11 cellular contexts compared by ENCODE assay signal in the genomic region with DNA sequence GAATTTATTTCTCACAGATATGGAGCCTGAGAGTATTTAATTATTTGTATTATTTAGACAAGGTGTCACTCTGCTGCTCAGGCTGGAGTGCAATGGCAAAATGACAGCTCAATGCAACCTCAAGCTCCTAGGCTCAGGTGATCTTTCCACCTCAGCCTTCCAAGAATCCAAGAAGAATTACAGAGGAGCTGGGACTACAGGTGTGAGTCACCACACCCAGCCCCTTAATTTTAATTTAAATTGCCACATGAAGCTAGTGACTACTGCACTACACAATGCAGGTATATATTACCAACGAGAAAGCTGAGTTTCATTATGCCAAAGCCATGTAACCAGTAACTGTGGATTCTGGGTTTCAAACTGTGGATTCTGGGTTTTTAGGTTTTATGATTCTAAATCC. TPM values are rescaled to one million over a fixed set of nuclear protein-coding genes. Genes with fewer than 3 reads are reported as not detected.
DNase-seq lines count a peak whose midpoint lies in the region; ATAC-seq, FAIRE-seq and TF ChIP-seq lines count a peak whose summit lies in the region.
"Had no signal": no experiment of that assay in that cellular context is flagged by ENCODE, and none has a peak within 500 bp of the region (broad histone marks: within the 10 kb centered on the region; RNA-seq: fewer than 3 reads in every experiment).

No MANE protein-coding gene starts in this region.

- peaks cover 8 to 66% of the 10 kb centered on the region in 2 donors for H3K36me3 ChIP-seq in psoas muscle (ENCODE audit: insufficient read depth in 1 of 2, low read depth in 1 of 2)

- 38 to 50% (median 47%) methylated on average over 1 of the region's 1 CpG for WGBS in psoas muscle, 3 donors

- H3K27me3 ChIP-seq in psoas muscle (ENCODE audit: insufficient read depth in 3 of 3, low read length in 2 of 3) = no peaks in the 10 kb centered on the region

- ATAC-seq in psoas muscle (no peak), GM21526 (IDR thresholded peaks at IDR 0.05; ENCODE audit: low FRiP score, unreplicated experiment) (no peak), HG03342 (IDR thresholded peaks at IDR 0.05; ENCODE audit: unreplicated experiment) (no peak)

- H3K27me3 Mint-ChIP-seq in activated CD4-positive, alpha-beta T cell treated with anti-CD3 and anti-CD28 coated beads, Interleukin-2, amount 10 ng/mL, durations not matched to agents 24 days and 14 days = no peaks in the 10 kb centered on the region

- H3K4me1 Mint-ChIP-seq in activated CD4-positive, alpha-beta T cell treated with anti-CD3 and anti-CD28 coated beads, Interleukin-2, amount 10 ng/mL, durations not matched to agents 24 days and 14 days = peaks cover 27% of the 10 kb centered on the region

- peaks cover 36% of the 10 kb centered on the region for H3K4me1 ChIP-seq in psoas muscle

- no peaks in the 10 kb centered on the region for H3K9me3 Mint-ChIP-seq in activated CD4-positive, alpha-beta T cell treated with anti-CD3 and anti-CD28 coated beads, Interleukin-2, amount 10 ng/mL, durations not matched to agents 24 days and 14 days
- H3K9me3 Mint-ChIP-seq: H9 had no signal

- no peak for TF ChIP-seq CTCF in psoas muscle (IDR thresholded peaks at IDR 0.05)

- FAIRE-seq in RCC 7860 (lab: Jason Lieb, UNC) = no peak

- H3K36me3 Mint-ChIP-seq in activated CD4-positive, alpha-beta T cell treated with anti-CD3 and anti-CD28 coated beads, Interleukin-2, amount 10 ng/mL, durations not matched to agents 24 days and 14 days (ENCODE audit: low read depth) = peaks cover 47% of the 10 kb centered on the region

- no peaks in the 10 kb centered on the region for H3K9me3 ChIP-seq in psoas muscle

- peak overlapping the region; percentile 77 for H3K4me3 Mint-ChIP-seq in activated CD4-positive, alpha-beta T cell treated with anti-CD3 and anti-CD28 coated beads, Interleukin-2, amount 10 ng/mL, durations not matched to agents 24 days and 14 days

- DNase-seq in activated CD4-positive, alpha-beta T cell treated with anti-CD3 and anti-CD28 coated beads, Interleukin-2, amount 10 ng/mL, durations not matched to agents 24 days and 14 days = no peak
- no peak for DNase-seq in activated CD4-positive, alpha-beta T cell treated with anti-CD3 and anti-CD28 coated beads for 48 hours
- DNase-seq in RCC 7860 (ENCODE audit: low spot score) (peak; percentile 8), epithelial cell of prostate (ENCODE audit: low read depth, low spot score) (no peak), psoas muscle (no peak), germinal center (ENCODE audit: low spot score) (no peak)
- DNase-seq: H9, NCI-H748 treated with DMSO at 0.1 percent for 48 hours had no signal

- peak overlapping the region; percentile 83 for H3K4me3 ChIP-seq in psoas muscle

- intact Hi-C loops in activated CD4-positive, alpha-beta T cell treated with anti-CD3 and anti-CD28 coated beads, Interleukin-2, amount 10 ng/mL, durations not matched to agents 24 days and 14 days (cut with micrococcal nuclease) = loop anchor here (5.0 kb wide), 1 partner anchor 135 kb away; no protein-coding TSS in a partner anchor
- intact Hi-C loops in psoas muscle (cut with DNase I) = no loop called here

- H3K27ac Mint-ChIP-seq in activated CD4-positive, alpha-beta T cell treated with anti-CD3 and anti-CD28 coated beads, Interleukin-2, amount 10 ng/mL, durations not matched to agents 24 days and 14 days = peak overlapping the region; percentile 25

- peak overlapping the region; percentile 92 for H3K27ac ChIP-seq in epithelial cell of prostate
- no peak overlapping the region for H3K27ac ChIP-seq in psoas muscle

RNA-seq across cellular contexts. Expression of a gene that starts 2.1 kb away (rescaled TPM):
- 82.9 and 92.2 TPM in 2 replicates for total RNA-seq in activated CD4-positive, alpha-beta T cell treated with anti-CD3 and anti-CD28 coated beads, Interleukin-2, amount 10 ng/mL, durations not matched to agents 24 days and 14 days
- 10 to 100 TPM; 16.4 to 26.1 (median 23.1) TPM for total RNA-seq in psoas muscle
- polyA plus RNA-seq in psoas muscle = 10 to 100 TPM; 11.0 to 33.1 (median 11.2) TPM

RNA-seq across cellular contexts. Expression of a gene that starts 9.4 kb away (rescaled TPM):
- total RNA-seq in activated CD4-positive, alpha-beta T cell treated with anti-CD3 and anti-CD28 coated beads, Interleukin-2, amount 10 ng/mL, durations not matched to agents 24 days and 14 days = not detected in 2 replicates
- total RNA-seq in psoas muscle = not detected
- polyA plus RNA-seq in psoas muscle = not detected
- total RNA-seq: H9, subcutaneous adipose tissue had no signal

RNA-seq across cellular contexts. Expression of a gene that starts 20.9 kb away (rescaled TPM):
- 17.9 and 21.7 TPM in 2 replicates for total RNA-seq in activated CD4-positive, alpha-beta T cell treated with anti-CD3 and anti-CD28 coated beads, Interleukin-2, amount 10 ng/mL, durations not matched to agents 24 days and 14 days
- 10 to 100 TPM; 11.1 to 16.9 (median 12.8) TPM for total RNA-seq in psoas muscle
- 10 to 100 TPM in 2 of 3 donors, 1 to 10 TPM in 1; 5.1 to 11.0 (median 10.4) TPM for polyA plus RNA-seq in psoas muscle

RNA-seq across cellular contexts. Expression of a gene that starts 46.3 kb away (rescaled TPM):
- 189 and 198 TPM in 2 replicates for total RNA-seq in activated CD4-positive, alpha-beta T cell treated with anti-CD3 and anti-CD28 coated beads, Interleukin-2, amount 10 ng/mL, durations not matched to agents 24 days and 14 days
- 10 to 100 TPM; 22.8 to 54.0 (median 46.3) TPM for total RNA-seq in psoas muscle
- 10 to 100 TPM in 2 of 3 donors, 1 to 10 TPM in 1; 7.4 to 39.1 (median 12.1) TPM for polyA plus RNA-seq in psoas muscle
